ENCODE assay signal across 9 cellular contexts in genomic region chr9:120892748-120893584, GRCh38. TPM values are rescaled to one million over a fixed set of nuclear protein-coding genes. Genes with fewer than 3 reads are reported as not detected.
DNase-seq lines count a peak whose midpoint lies in the region; ATAC-seq and TF ChIP-seq lines count a peak whose summit lies in the region.
"Had no signal": no experiment of that assay in that cellular context is flagged by ENCODE, and none has a peak within 500 bp of the region (broad histone marks: within the 10 kb centered on the region; RNA-seq: fewer than 3 reads in every experiment).

No MANE protein-coding gene starts in this region.

- peak; percentile 62 for ATAC-seq in HG02763 (IDR thresholded peaks at IDR 0.05; ENCODE audit: unreplicated experiment)

- H3K27ac ChIP-seq in esophagus squamous epithelium, result peak overlapping the region; percentile 39 to 87 (median 80)
- peak overlapping the region in 4 of 5 donors; percentile 29 to 86 (median 80) for H3K27ac ChIP-seq in stomach
- H3K27ac ChIP-seq in left ventricle myocardium inferior (replicated peaks), result no peak overlapping the region
- H3K27ac ChIP-seq: 22Rv1 had no signal

- DNase-seq in NCI-H1417 (lab: John Stamatoyannopoulos, UW) (peak in 2 of 3 experiments; percentile 41 to 58), NCI-H1417 treated with DMSO at 0.1 percent for 48 hours (lab: John Stamatoyannopoulos, UW) (no peak), NCI-H1092 (lab: John Stamatoyannopoulos, UW) (peak; percentile 53), esophagus squamous epithelium (lab: John Stamatoyannopoulos, UW) (no peak), stomach (no peak), left ventricle myocardium inferior (no peak)
- peak; percentile 64 to 69 for DNase-seq in activated CD4-positive, alpha-beta T cell treated with anti-CD3 and anti-CD28 coated beads for 4 hours

- intact Hi-C loops in esophagus squamous epithelium (cut with DNase I), result no loop called here
- intact Hi-C loops in stomach (cut with DNase I; ENCODE audit: low total_unique reads), result no loop called here
- intact Hi-C loops in left ventricle myocardium inferior (cut with micrococcal nuclease), result no loop called here

- TF ChIP-seq CTCF in esophagus squamous epithelium (IDR thresholded peaks at IDR 0.05) (no peak), stomach (IDR thresholded peaks at IDR 0.05) (no peak), left ventricle myocardium inferior (IDR thresholded peaks at IDR 0.05; ENCODE audit: borderline replicate concordance) (no peak)

- H3K4me1 ChIP-seq in esophagus squamous epithelium (peaks cover 10 to 67% (median 25%) of the 10 kb centered on the region in 3 donors), stomach (peaks cover 6 to 62% (median 34%) of the 10 kb centered on the region in 4 donors), left ventricle myocardium inferior (peaks cover 27% of the 10 kb centered on the region)

- 69 to 73% methylated on average over 5 of the region's 5 CpGs for WGBS in esophagus squamous epithelium, 2 donors
- 76 to 84% (median 80%) methylated on average over 5 of the region's 5 CpGs for WGBS in stomach, 5 donors

- H3K4me3 ChIP-seq in esophagus squamous epithelium (no peak overlapping the region), stomach (no peak overlapping the region), left ventricle myocardium inferior (no peak overlapping the region)

- H3K36me3 ChIP-seq in esophagus squamous epithelium (no peaks in the 10 kb centered on the region), stomach (no peaks in the 10 kb centered on the region), left ventricle myocardium inferior (no peaks in the 10 kb centered on the region)

- H3K9me3 ChIP-seq in esophagus squamous epithelium, result no peaks in the 10 kb centered on the region
- no peaks in the 10 kb centered on the region for H3K9me3 ChIP-seq in stomach
- no peaks in the 10 kb centered on the region for H3K9me3 ChIP-seq in left ventricle myocardium inferior (replicated peaks)

- TF ChIP-seq EP300 in stomach (IDR thresholded peaks at IDR 0.05), result no peak

- no peak for TF ChIP-seq POLR2A in esophagus squamous epithelium (IDR thresholded peaks at IDR 0.05)
- no peak for TF ChIP-seq POLR2A in stomach (IDR thresholded peaks at IDR 0.05)

- no peaks in the 10 kb centered on the region for H3K27me3 ChIP-seq in esophagus squamous epithelium
- H3K27me3 ChIP-seq in stomach, result no peaks in the 10 kb centered on the region
- no peaks in the 10 kb centered on the region for H3K27me3 ChIP-seq in left ventricle myocardium inferior (ENCODE audit: low read depth)

RNA-seq across cellular contexts. Expression of gene PHF19, which starts 16.0 kb away (rescaled TPM):
- total RNA-seq in esophagus squamous epithelium (10 to 100 TPM; 12.8 to 40.0 (median 30.9) TPM), stomach (100 to 1,000 TPM in 1 of 5 donors, 10 to 100 TPM in 4; 13.3 to 251 (median 26.8) TPM), left ventricle myocardium inferior (13.0 TPM)
- polyA plus RNA-seq in stomach, result 10 to 100 TPM; 10.7 to 28.3 (median 27.6) TPM

RNA-seq across cellular contexts. Expression of gene TRAF1, which starts 33.6 kb away (rescaled TPM):
- total RNA-seq in esophagus squamous epithelium (1 to 10 TPM; 2.5 to 5.7 (median 2.8) TPM), stomach (10 to 100 TPM in 1 of 5 donors, 1 to 10 TPM in 3, under 1 TPM in 1; 0.58 to 10.3 (median 2.8) TPM), left ventricle myocardium inferior (2.6 TPM)
- 1 to 10 TPM; 2.3 to 6.8 (median 3.7) TPM for polyA plus RNA-seq in stomach

RNA-seq across cellular contexts. Expression of gene PSMD5, which starts 50.2 kb away (rescaled TPM):
- total RNA-seq in esophagus squamous epithelium (10 to 100 TPM; 21.4 to 35.3 (median 33.3) TPM), stomach (10 to 100 TPM; 18.8 to 39.1 (median 28.4) TPM), left ventricle myocardium inferior (16.2 TPM)
- polyA plus RNA-seq in stomach, result 10 to 100 TPM; 14.8 to 18.5 (median 15.7) TPM

Comparison
In these comparisons a context has a peak if more than half of its experiments do, and no peak if none do; other contexts are left out.
1. DNase-seq: peak in NCI-H1417 (2 of 3), NCI-H1092 (single experiment) and activated CD4-positive, alpha-beta T cell treated with anti-CD3 and anti-CD28 coated beads for 4 hours (2 of 2); none in NCI-H1417 treated with DMSO at 0.1 percent for 48 hours (single experiment), esophagus squamous epithelium (single experiment), stomach (single experiment) and left ventricle myocardium inferior (single experiment).